In genomic region chr12:53479314-53479713, GRCh38 we compare ENCODE assay signal across 22 cellular contexts. TPM values are rescaled to one million over a fixed set of nuclear protein-coding genes. Genes with fewer than 3 reads are reported as not detected.
DNase-seq lines count a peak whose midpoint lies in the region; ATAC-seq and TF ChIP-seq lines count a peak whose summit lies in the region.
"Had no signal": no experiment of that assay in that cellular context is flagged by ENCODE, and none has a peak within 500 bp of the region (broad histone marks: within the 10 kb centered on the region; RNA-seq: fewer than 3 reads in every experiment).

No MANE protein-coding gene starts in this region.

- H3K4me1 Mint-ChIP-seq in activated T-cell treated with anti-CD3 and anti-CD28 coated beads, Interleukin-2, amount 50 U/mL, for 24 hours (ENCODE audit: low read depth), result peaks cover 44% of the 10 kb centered on the region
- H3K4me1 Mint-ChIP-seq in Calu3 (ENCODE audit: low read depth, unreplicated experiment), result no peaks in the 10 kb centered on the region

- H3K27me3 Mint-ChIP-seq in activated T-cell treated with anti-CD3 and anti-CD28 coated beads, Interleukin-2, amount 50 U/mL, for 24 hours, result no peaks in the 10 kb centered on the region
- no peaks in the 10 kb centered on the region for H3K27me3 Mint-ChIP-seq in Calu3 (ENCODE audit: unreplicated experiment)
- H3K27me3 Mint-ChIP-seq: CD4-positive, CD25-positive, alpha-beta regulatory T cell had no signal

- intact Hi-C loops in gastrocnemius medialis (cut with DNase I; ENCODE audit: low total_unique reads) (loop anchor here (2.0 kb wide), 1 partner anchor 27 kb away; the partner anchor contains the start of gene PCBP2), Calu3 (cut with micrococcal nuclease; ENCODE audit: unreplicated experiment) (no loop called here)

- no peaks in the 10 kb centered on the region for H3K9me3 Mint-ChIP-seq in activated T-cell treated with anti-CD3 and anti-CD28 coated beads, Interleukin-2, amount 50 U/mL, for 24 hours
- no peaks in the 10 kb centered on the region for H3K9me3 Mint-ChIP-seq in Calu3 (ENCODE audit: low read depth, unreplicated experiment)
- H3K9me3 Mint-ChIP-seq: CD4-positive, CD25-positive, alpha-beta regulatory T cell; neural crest cell had no signal

- no peaks in the 10 kb centered on the region for H3K9me3 ChIP-seq in gastrocnemius medialis
- H3K9me3 ChIP-seq: breast epithelium, thoracic aorta had no signal

- in situ Hi-C loops in gastrocnemius medialis (cut with MboI; ENCODE audit: low sequenced_read_pairs in 4 of 4), result no loop called here

- peaks cover 3 to 66% of the 10 kb centered on the region in 2 donors for H3K36me3 ChIP-seq in gastrocnemius medialis

- H3K36me3 Mint-ChIP-seq in activated T-cell treated with anti-CD3 and anti-CD28 coated beads, Interleukin-2, amount 50 U/mL, for 24 hours (ENCODE audit: low read depth), result peaks cover 92% of the 10 kb centered on the region
- peaks cover 66% of the 10 kb centered on the region for H3K36me3 Mint-ChIP-seq in Calu3 (ENCODE audit: insufficient read depth, unreplicated experiment)

- H3K27ac ChIP-seq in VCaP (peak overlapping the region; percentile 8; the same call in 1 of the 2 replicates), epithelial cell of prostate (peak overlapping the region; percentile 72), gastrocnemius medialis (peak overlapping the region; percentile 75 to 86 (median 82))

- no peak overlapping the region for H3K4me3 Mint-ChIP-seq in activated T-cell treated with anti-CD3 and anti-CD28 coated beads, Interleukin-2, amount 50 U/mL, for 24 hours
- no peak overlapping the region for H3K4me3 Mint-ChIP-seq in Calu3 (ENCODE audit: low read depth, unreplicated experiment)
- H3K4me3 Mint-ChIP-seq: CD4-positive, CD25-positive, alpha-beta regulatory T cell; neural crest cell had no signal

- no peak for ATAC-seq in gastrocnemius medialis
- no peak for ATAC-seq in HG03520 (IDR thresholded peaks at IDR 0.05; ENCODE audit: unreplicated experiment)
- ATAC-seq: right cardiac atrium had no signal

- no peak overlapping the region for H3K4me3 ChIP-seq in gastrocnemius medialis
- H3K4me3 ChIP-seq: breast epithelium, lung, thoracic aorta had no signal

- peaks cover 40 to 44% of the 10 kb centered on the region in 2 donors for H3K4me1 ChIP-seq in gastrocnemius medialis
- H3K4me1 ChIP-seq: breast epithelium had no signal

- CTCF ChIA-PET in Calu3 (lab: Charles Lee), result no interaction called here

- no peak for TF ChIP-seq POLR2A in gastrocnemius medialis (IDR thresholded peaks at IDR 0.05)

- no TSS peak for BruUV-seq in Calu3 (replicated peaks; lab: Mats Ljungman, UMichigan)

- no peak for DNase-seq in activated T-cell treated with anti-CD3 and anti-CD28 coated beads, Interleukin-2, amount 50 U/mL, for 24 hours
- DNase-seq in activated T-cell treated with anti-CD3 and anti-CD28 coated beads, Interleukin-2, amount 50 U/mL, for 48 hours, result no peak
- DNase-seq in epithelial cell of prostate (ENCODE audit: low read depth, low spot score), result no peak
- DNase-seq in gastrocnemius medialis, result no peak
- no peak for DNase-seq in Calu3
- DNase-seq in activated CD4-positive, alpha-beta T cell treated with anti-CD3 and anti-CD28 coated beads, Interleukin-2, amount 50 U/mL, for 1 hour, result no peak
- DNase-seq: activated CD8-positive, alpha-beta memory T cell treated with anti-CD3 and anti-CD28 coated beads for 24 hours; activated gamma-delta T cell treated with Interleukin-2 at 50 U/mL for 16 hours; CD4-positive, CD25-positive, alpha-beta regulatory T cell; effector CD4-positive, alpha-beta T cell; NCI-H1930; NCI-H524 treated with DMSO at 0.1 percent for 48 hours; right cardiac atrium; stimulated activated CD4-positive, alpha-beta T cell treated with anti-CD3 and anti-CD28 coated beads, Interleukin-2, amount 100 ng/mL, for 48 hours had no signal

- no peak for TF ChIP-seq CTCF in VCaP (conservative IDR thresholded peaks at IDR 0.05)
- no peak for TF ChIP-seq CTCF in gastrocnemius medialis (IDR thresholded peaks at IDR 0.05 in 4 of 5, conservative IDR thresholded peaks at IDR 0.05 in 1 of 5)
- TF ChIP-seq CTCF in Calu3 (IDR thresholded peaks at IDR 0.05; ENCODE audit: unreplicated experiment), result no peak

- H3K27me3 ChIP-seq in gastrocnemius medialis, result no peaks in the 10 kb centered on the region
- H3K27me3 ChIP-seq: breast epithelium had no signal

- H3K27ac Mint-ChIP-seq in activated T-cell treated with anti-CD3 and anti-CD28 coated beads, Interleukin-2, amount 50 U/mL, for 24 hours, result peak overlapping the region; percentile 80
- H3K27ac Mint-ChIP-seq in Calu3 (ENCODE audit: unreplicated experiment), result no peak overlapping the region

RNA-seq across cellular contexts. Expression of gene MAP3K12, which starts 19.9 kb away (rescaled TPM):
- 1 to 10 TPM; 1.1 to 9.9 (median 3.8) TPM for total RNA-seq in gastrocnemius medialis
- 4.6 and 5.8 TPM in 2 replicates for total RNA-seq in Calu3 (2022)

RNA-seq across cellular contexts. Expression of gene TARBP2, which starts 21.8 kb away (rescaled TPM):
- total RNA-seq in gastrocnemius medialis, result 10 to 100 TPM in 2 of 4 donors, 1 to 10 TPM in 2; 6.8 to 17.4 (median 11.6) TPM
- 20.7 and 21.8 TPM in 2 replicates for total RNA-seq in Calu3 (2022)

RNA-seq across cellular contexts. Expression of gene PCBP2, which starts 27.4 kb away (rescaled TPM):
- total RNA-seq in gastrocnemius medialis (100 to 1,000 TPM; 113 to 257 (median 191) TPM), Calu3 (2022) (464 and 528 TPM in 2 replicates)

RNA-seq across cellular contexts. Expression of gene NPFF, which starts 28.0 kb away (rescaled TPM):
- total RNA-seq in gastrocnemius medialis (not detected), Calu3 (2022) (not detected in 2 replicates)
- total RNA-seq: CD4-positive, CD25-positive, alpha-beta regulatory T cell; Daoy; lung; neural crest cell; right cardiac atrium; SK-MEL-5 had no signal

RNA-seq across cellular contexts. Expression of gene PRR13, which starts 37.8 kb away (rescaled TPM):
- 10 to 100 TPM; 40.3 to 90.4 (median 74.2) TPM for total RNA-seq in gastrocnemius medialis
- 151 and 184 TPM in 2 replicates for total RNA-seq in Calu3 (2022)

Comparison
In these comparisons a context has a peak if more than half of its experiments do, and no peak if none do; other contexts are left out.
1. H3K27ac ChIP-seq: peak in every context shown above with its lines; median percentile 82 in gastrocnemius medialis; 72 in epithelial cell of prostate; 8 in VCaP.